In genomic region chrX:40140706-40141499, GRCh38 we compare ENCODE assay signal across 11 cellular contexts. TPM values are rescaled to one million over a fixed set of nuclear protein-coding genes. Genes with fewer than 3 reads are reported as not detected.
DNase-seq lines count a peak whose midpoint lies in the region; ATAC-seq and TF ChIP-seq lines count a peak whose summit lies in the region.
"Had no signal": no experiment of that assay in that cellular context is flagged by ENCODE, and none has a peak within 500 bp of the region (broad histone marks: within the 10 kb centered on the region; RNA-seq: fewer than 3 reads in every experiment).

No MANE protein-coding gene starts in this region.

- H3K36me3 ChIP-seq in right atrium auricular region = no peaks in the 10 kb centered on the region
- no peaks in the 10 kb centered on the region for H3K36me3 ChIP-seq in prostate gland
- no peaks in the 10 kb centered on the region for H3K36me3 ChIP-seq in naive thymus-derived CD4-positive, alpha-beta T cell (ENCODE audit: control insufficient read depth in 2 of 3, insufficient read depth in 3 of 3, low read length in 3 of 3)
- H3K36me3 ChIP-seq: suprapubic skin had no signal

- no peak for ATAC-seq in naive thymus-derived CD4-positive, alpha-beta T cell
- no peak for ATAC-seq in GM21381 (IDR thresholded peaks at IDR 0.05; ENCODE audit: unreplicated experiment)
- no peak for ATAC-seq in GM19023 (IDR thresholded peaks at IDR 0.05; ENCODE audit: unreplicated experiment)

- H3K4me1 ChIP-seq in right atrium auricular region (peaks cover 0 to 17% of the 10 kb centered on the region in 2 donors), prostate gland (replicated peaks) (no peaks in the 10 kb centered on the region)
- peaks cover 0 to 4% of the 10 kb centered on the region in 2 donors for H3K4me1 ChIP-seq in naive thymus-derived CD4-positive, alpha-beta T cell (ENCODE audit: control insufficient read depth in 2 of 2, insufficient read depth in 2 of 2, low read length in 2 of 2)

- WGBS in prostate gland = 21% methylated on average over 8 of the region's 12 CpGs

- H3K27me3 Mint-ChIP-seq in activated T-cell treated with anti-CD3 and anti-CD28 coated beads, Interleukin-2, amount 50 U/mL, for 24 hours = peaks cover 44% of the 10 kb centered on the region
- H3K27me3 Mint-ChIP-seq in naive thymus-derived CD4-positive, alpha-beta T cell = peaks cover 0 to 3% (median 0%) of the 10 kb centered on the region in 5 donors
- H3K27me3 Mint-ChIP-seq: CD4-positive, CD25-positive, alpha-beta regulatory T cell had no signal

- H3K27ac ChIP-seq in right atrium auricular region (peak overlapping the region; percentile 4 to 48), prostate gland (peak overlapping the region; percentile 11 to 16)
- no peak overlapping the region for H3K27ac ChIP-seq in naive thymus-derived CD4-positive, alpha-beta T cell (ENCODE audit: low read depth, low read length)
- H3K27ac ChIP-seq: suprapubic skin had no signal

- H3K9me3 Mint-ChIP-seq in activated T-cell treated with anti-CD3 and anti-CD28 coated beads, Interleukin-2, amount 50 U/mL, for 24 hours = no peaks in the 10 kb centered on the region
- H3K9me3 Mint-ChIP-seq in naive thymus-derived CD4-positive, alpha-beta T cell = no peaks in the 10 kb centered on the region
- H3K9me3 Mint-ChIP-seq: CD4-positive, CD25-positive, alpha-beta regulatory T cell; T-helper 1 cell treated with Interleukin-12 subunit alpha and Interleukin-12 subunit beta and Interleukin-4 antibody, amounts not matched to agents 30 μg/mL and 1 μg/mL, for 36 hours had no signal

- H3K27ac Mint-ChIP-seq in activated T-cell treated with anti-CD3 and anti-CD28 coated beads, Interleukin-2, amount 50 U/mL, for 24 hours = no peak overlapping the region
- no peak overlapping the region for H3K27ac Mint-ChIP-seq in naive thymus-derived CD4-positive, alpha-beta T cell
- H3K27ac Mint-ChIP-seq: CD4-positive, CD25-positive, alpha-beta regulatory T cell; T-helper 1 cell treated with Interleukin-12 subunit alpha and Interleukin-12 subunit beta and Interleukin-4 antibody, amounts not matched to agents 30 μg/mL and 1 μg/mL, for 36 hours had no signal

- POLR2A ChIA-PET in naive thymus-derived CD4-positive, alpha-beta T cell (lab: Charles Lee) = no interaction called here

- TF ChIP-seq CTCF in right atrium auricular region (IDR thresholded peaks at IDR 0.05) (no peak), prostate gland (IDR thresholded peaks at IDR 0.05) (no peak)

- H3K4me1 Mint-ChIP-seq in activated T-cell treated with anti-CD3 and anti-CD28 coated beads, Interleukin-2, amount 50 U/mL, for 24 hours (ENCODE audit: low read depth) = peaks cover 3% of the 10 kb centered on the region
- no peaks in the 10 kb centered on the region for H3K4me1 Mint-ChIP-seq in naive thymus-derived CD4-positive, alpha-beta T cell

- TF ChIP-seq POLR2A in prostate gland (IDR thresholded peaks at IDR 0.05) = no peak

- no peak overlapping the region for H3K4me3 Mint-ChIP-seq in activated T-cell treated with anti-CD3 and anti-CD28 coated beads, Interleukin-2, amount 50 U/mL, for 24 hours
- H3K4me3 Mint-ChIP-seq in naive thymus-derived CD4-positive, alpha-beta T cell = no peak overlapping the region
- H3K4me3 Mint-ChIP-seq: CD4-positive, CD25-positive, alpha-beta regulatory T cell; T-helper 1 cell treated with Interleukin-12 subunit alpha and Interleukin-12 subunit beta and Interleukin-4 antibody, amounts not matched to agents 30 μg/mL and 1 μg/mL, for 36 hours had no signal

- DNase-seq in Daoy (ENCODE audit: low read depth) (peak; percentile 16), amniotic epithelial cell (ENCODE audit: low read depth) (peak; percentile 57), right atrium auricular region (ENCODE audit: low spot score) (peak; percentile 70), prostate gland (ENCODE audit: low spot score) (no peak)
- no peak for DNase-seq in activated T-cell treated with anti-CD3 and anti-CD28 coated beads, Interleukin-2, amount 50 U/mL, for 24 hours
- no peak for DNase-seq in naive thymus-derived CD4-positive, alpha-beta T cell
- DNase-seq: CD4-positive, CD25-positive, alpha-beta regulatory T cell had no signal

- intact Hi-C loops in prostate gland (cut with DNase I) = loop anchor here (10.0 kb wide), 1 partner anchor 406 kb away; no protein-coding TSS in a partner anchor
- intact Hi-C loops in naive thymus-derived CD4-positive, alpha-beta T cell (cut with micrococcal nuclease) = no loop called here

- CTCF ChIA-PET in naive thymus-derived CD4-positive, alpha-beta T cell (lab: Charles Lee) = no interaction called here

- H3K4me3 ChIP-seq in right atrium auricular region (no peak overlapping the region), prostate gland (no peak overlapping the region)
- H3K4me3 ChIP-seq in naive thymus-derived CD4-positive, alpha-beta T cell (ENCODE audit: low read length) = no peak overlapping the region
- H3K4me3 ChIP-seq: suprapubic skin had no signal

- H3K27me3 ChIP-seq in right atrium auricular region (no peaks in the 10 kb centered on the region), prostate gland (replicated peaks; ENCODE audit: insufficient read depth) (no peaks in the 10 kb centered on the region)
- H3K27me3 ChIP-seq in naive thymus-derived CD4-positive, alpha-beta T cell (ENCODE audit: control insufficient read depth in 2 of 2, insufficient read depth in 2 of 2, low read length in 2 of 2) = no peaks in the 10 kb centered on the region
- H3K27me3 ChIP-seq: suprapubic skin had no signal

- no peaks in the 10 kb centered on the region for H3K36me3 Mint-ChIP-seq in activated T-cell treated with anti-CD3 and anti-CD28 coated beads, Interleukin-2, amount 50 U/mL, for 24 hours (ENCODE audit: low read depth)
- H3K36me3 Mint-ChIP-seq in naive thymus-derived CD4-positive, alpha-beta T cell = no peaks in the 10 kb centered on the region
- H3K36me3 Mint-ChIP-seq: CD4-positive, CD25-positive, alpha-beta regulatory T cell had no signal

- no peaks in the 10 kb centered on the region for H3K9me3 ChIP-seq in right atrium auricular region
- H3K9me3 ChIP-seq in prostate gland = no peaks in the 10 kb centered on the region
- no peaks in the 10 kb centered on the region for H3K9me3 ChIP-seq in naive thymus-derived CD4-positive, alpha-beta T cell (ENCODE audit: control insufficient read depth in 2 of 3, low read length in 3 of 3)
- H3K9me3 ChIP-seq: suprapubic skin had no signal

RNA-seq across cellular contexts. Expression of gene BCOR, which starts 43.1 kb away (rescaled TPM):
- total RNA-seq in Daoy (2014; rRNA removed; shearing (Covaris generic)) = 35.5 and 36.6 TPM in 2 replicates
- total RNA-seq in right atrium auricular region (10 to 100 TPM; 24.3 to 37.1 TPM), prostate gland (10 to 100 TPM; 56.2 to 70.8 TPM)
- total RNA-seq in naive thymus-derived CD4-positive, alpha-beta T cell = 10 to 100 TPM; 23.3 to 55.2 (median 43.3) TPM
- polyA plus RNA-seq in naive thymus-derived CD4-positive, alpha-beta T cell = 1 to 10 TPM; 3.8 to 9.1 TPM

Comparison
In these comparisons a context has a peak if more than half of its experiments do, and no peak if none do; other contexts are left out.
1. DNase-seq: peak in Daoy (single experiment), amniotic epithelial cell (single experiment) and right atrium auricular region (single experiment); none in prostate gland (single experiment), activated T-cell treated with anti-CD3 and anti-CD28 coated beads, Interleukin-2, amount 50 U/mL, for 24 hours (single experiment) and naive thymus-derived CD4-positive, alpha-beta T cell (0 of 9).